8 cellular contexts compared by ENCODE assay signal in genomic region chr13:99356216-99357089, GRCh38. TPM values are rescaled to one million over a fixed set of nuclear protein-coding genes. Genes with fewer than 3 reads are reported as not detected.
A peak's percentile ranks its signal among the peaks of the same experiment; 100 is the strongest.
DNase-seq lines count a peak whose midpoint lies in the region; ATAC-seq and TF ChIP-seq lines count a peak whose summit lies in the region.

No MANE protein-coding gene starts in this region.

- no peaks in the 10 kb centered on the region for H3K9me3 Mint-ChIP-seq in progenitor cell of endocrine pancreas (ENCODE audit: low read depth)

- no peak overlapping the region for H3K4me3 Mint-ChIP-seq in progenitor cell of endocrine pancreas (ENCODE audit: low read depth)

- peaks cover 16% of the 10 kb centered on the region for H3K36me3 Mint-ChIP-seq in progenitor cell of endocrine pancreas (ENCODE audit: insufficient read depth)

- H3K27me3 Mint-ChIP-seq in progenitor cell of endocrine pancreas = no peaks in the 10 kb centered on the region

- peak; percentile 66 for DNase-seq in AG20443 (ENCODE audit: low spot score)
- peak; percentile 91 for DNase-seq in fibroblast of peridontal ligament (ENCODE audit: extremely low read depth)
- DNase-seq in progenitor cell of endocrine pancreas (ENCODE audit: low spot score, unreplicated experiment) = no peak
- no peak for DNase-seq in GM19240 (ENCODE audit: insufficient read length, low spot score)
- no peak for DNase-seq in D341Med (ENCODE audit: low spot score)

- ATAC-seq in GM19328 (IDR thresholded peaks at IDR 0.05; ENCODE audit: unreplicated experiment) (peak; percentile 45), HG03378 (IDR thresholded peaks at IDR 0.05; ENCODE audit: unreplicated experiment) (peak; percentile 74)

- H3K27ac Mint-ChIP-seq in progenitor cell of endocrine pancreas = peak overlapping the region; percentile 11

- TF ChIP-seq CTCF in WI38 (IDR thresholded peaks at IDR 0.05; ENCODE audit: low read depth, low read length) = no peak
- TF ChIP-seq CTCF in progenitor cell of endocrine pancreas (IDR thresholded peaks at IDR 0.05; ENCODE audit: unreplicated experiment) = no peak

- peak overlapping the region; percentile 44 for H3K4me3 ChIP-seq in WI38 (ENCODE audit: low read depth, low read length)

- H3K4me1 Mint-ChIP-seq in progenitor cell of endocrine pancreas (ENCODE audit: low read depth) = peaks cover 13% of the 10 kb centered on the region

RNA-seq across cellular contexts. Expression of gene GPR183, which starts 49.3 kb away (rescaled TPM):
- not detected in 2 replicates for total RNA-seq in progenitor cell of endocrine pancreas

Comparison
In these comparisons a context has a peak if more than half of its experiments do, and no peak if none do; other contexts are left out.
1. DNase-seq: peak in AG20443 (single experiment) and fibroblast of peridontal ligament (single experiment); none in progenitor cell of endocrine pancreas (single experiment), GM19240 (single experiment) and D341Med (single experiment).